In genomic region chr1:196701144-196701543, GRCh38 we compare ENCODE assay signal across 40 cellular contexts. TPM values are rescaled to one million over a fixed set of nuclear protein-coding genes. Genes with fewer than 3 reads are reported as not detected.
"Had no signal": no experiment of that assay in that cellular context is flagged by ENCODE, and none has a peak within 500 bp of the region (broad histone marks: within the 10 kb centered on the region; RNA-seq: fewer than 3 reads in every experiment).

No MANE protein-coding gene starts in this region.

- DNase-seq: activated effector memory CD4-positive, alpha-beta T cell treated with anti-CD3 and anti-CD28 coated beads, Interleukin-2, amount 50 U/mL, for 16 hours; activated effector memory CD4-positive, alpha-beta T cell treated with Interleukin-2 at 50 U/mL for 16 hours; activated gamma-delta T cell; activated gamma-delta T cell treated with Interleukin-2 at 50 U/mL for 16 hours; activated naive CD4-positive, alpha-beta T cell; activated naive CD4-positive, alpha-beta T cell treated with anti-CD3 and anti-CD28 coated beads for 36 hours; activated naive CD4-positive, alpha-beta T cell treated with anti-CD3 and anti-CD28 coated beads, Interleukin-2, amount 10 ng/mL, durations not matched to agents 7 days and 5 days; activated naive CD4-positive, alpha-beta T cell treated with anti-CD3 and anti-CD28 coated beads, Interleukin-2, amount 50 U/mL, for 16 hours; activated naive CD4-positive, alpha-beta T cell treated with Interleukin-2 at 50 U/mL for 16 hours; activated naive CD8-positive, alpha-beta T cell treated with anti-CD3 and anti-CD28 coated beads for 36 hours; activated naive CD8-positive, alpha-beta T cell treated with anti-CD3 and anti-CD28 coated beads, Interleukin-2, amount 10 ng/mL, durations not matched to agents 7 days and 5 days; activated naive CD8-positive, alpha-beta T cell treated with anti-CD3 and anti-CD28 coated beads, Interleukin-2, amount 50 U/mL, for 24 hours; activated T-cell treated with anti-CD3 and anti-CD28 coated beads, Interleukin-2, amount 50 U/mL, for 1 hour; activated T-cell treated with anti-CD3 and anti-CD28 coated beads, Interleukin-2, amount 50 U/mL, for 24 hours; activated T-cell treated with anti-CD3 and anti-CD28 coated beads, Interleukin-2, amount 50 U/mL, for 4 hours; activated T-cell treated with anti-CD3 and anti-CD28 coated beads, Interleukin-2, amount 50 U/mL, for 48 hours; activated T-cell treated with anti-CD3 and anti-CD28 coated beads, Interleukin-2, amount 50 U/mL, for 72 hours; adrenal gland; amniotic stem cell; amygdala; anterior cingulate cortex; aorta; body of pancreas; brain microvascular endothelial cell; caudate nucleus; central memory CD4-positive, alpha-beta T cell; cerebellar nuclear complex had no signal

- H3K9me3 ChIP-seq: adrenal gland, ascending aorta, body of pancreas had no signal

- H3K36me3 ChIP-seq: adrenal gland, ascending aorta, breast epithelium, cardiac muscle cell had no signal

- H3K4me3 Mint-ChIP-seq: activated naive CD4-positive, alpha-beta T cell treated with anti-CD3 and anti-CD28 coated beads for 36 hours; activated naive CD4-positive, alpha-beta T cell treated with anti-CD3 and anti-CD28 coated beads, Interleukin-2, amount 10 ng/mL, durations not matched to agents 7 days and 5 days; activated naive CD4-positive, alpha-beta T cell treated with anti-CD3 and anti-CD28 coated beads, Interleukin-2, amount 50 U/mL, for 24 hours; activated naive CD8-positive, alpha-beta T cell; activated naive CD8-positive, alpha-beta T cell treated with anti-CD3 and anti-CD28 coated beads for 36 hours; activated naive CD8-positive, alpha-beta T cell treated with anti-CD3 and anti-CD28 coated beads, Interleukin-2, amount 10 ng/mL, durations not matched to agents 7 days and 5 days; activated naive CD8-positive, alpha-beta T cell treated with anti-CD3 and anti-CD28 coated beads, Interleukin-2, amount 50 U/mL, for 24 hours; activated T-cell treated with anti-CD3 and anti-CD28 coated beads, Interleukin-2, amount 50 U/mL, for 24 hours; activated T-cell treated with anti-CD3 and anti-CD28 coated beads, Interleukin-2, amount 50 U/mL, for 4 hours; activated T-cell treated with anti-CD3 and anti-CD28 coated beads, Interleukin-2, amount 50 U/mL, for 72 hours; activated T-helper 1 cell treated with anti-CD3 and anti-CD28 coated beads, Interleukin-12 subunit alpha, Interleukin-12 subunit beta, Interleukin-2, Interleukin-4 antibody, amounts not matched to agents 30 ng/mL and 10 ng/mL and 1 ng/mL, durations not matched to agents 14 hours and 24 hours and 36 hours; activated T-helper 17 cell treated with anti-CD3 and anti-CD28 coated beads, Interleukin-2, amount 50 U/mL, for 72 hours; brain; central memory CD8-positive, alpha-beta T cell had no signal

- H3K27me3 Mint-ChIP-seq: activated naive CD4-positive, alpha-beta T cell treated with anti-CD3 and anti-CD28 coated beads, Interleukin-2, amount 10 ng/mL, durations not matched to agents 7 days and 5 days; activated naive CD8-positive, alpha-beta T cell; activated naive CD8-positive, alpha-beta T cell treated with anti-CD3 and anti-CD28 coated beads, Interleukin-2, amount 10 ng/mL, durations not matched to agents 7 days and 5 days; activated naive CD8-positive, alpha-beta T cell treated with anti-CD3 and anti-CD28 coated beads, Interleukin-2, amount 50 U/mL, for 24 hours; activated T-cell treated with anti-CD3 and anti-CD28 coated beads, Interleukin-2, amount 50 U/mL, for 24 hours; activated T-helper 17 cell treated with anti-CD3 and anti-CD28 coated beads, Interleukin-2, amount 50 U/mL, for 72 hours; central memory CD8-positive, alpha-beta T cell had no signal

- H3K4me1 ChIP-seq: adrenal gland, ascending aorta, body of pancreas, breast epithelium had no signal

- H3K27ac Mint-ChIP-seq: activated naive CD4-positive, alpha-beta T cell treated with anti-CD3 and anti-CD28 coated beads for 36 hours; activated naive CD4-positive, alpha-beta T cell treated with anti-CD3 and anti-CD28 coated beads, Interleukin-2, amount 10 ng/mL, durations not matched to agents 7 days and 5 days; activated naive CD4-positive, alpha-beta T cell treated with anti-CD3 and anti-CD28 coated beads, Interleukin-2, amount 50 U/mL, for 24 hours; activated naive CD4-positive, alpha-beta T cell treated with anti-CD3 and anti-CD28 coated beads, Interleukin-2, amount 50 U/mL, for 72 hours; activated naive CD8-positive, alpha-beta T cell; activated naive CD8-positive, alpha-beta T cell treated with anti-CD3 and anti-CD28 coated beads for 36 hours; activated naive CD8-positive, alpha-beta T cell treated with anti-CD3 and anti-CD28 coated beads, Interleukin-2, amount 10 ng/mL, durations not matched to agents 7 days and 5 days; activated naive CD8-positive, alpha-beta T cell treated with anti-CD3 and anti-CD28 coated beads, Interleukin-2, amount 50 U/mL, for 24 hours; activated T-cell treated with anti-CD3 and anti-CD28 coated beads, Interleukin-2, amount 50 U/mL, for 24 hours; activated T-cell treated with anti-CD3 and anti-CD28 coated beads, Interleukin-2, amount 50 U/mL, for 72 hours; activated T-helper 1 cell treated with anti-CD3 and anti-CD28 coated beads, Interleukin-12 subunit alpha, Interleukin-12 subunit beta, Interleukin-2, Interleukin-4 antibody, amounts not matched to agents 30 ng/mL and 10 ng/mL and 1 ng/mL, durations not matched to agents 14 hours and 24 hours and 36 hours; activated T-helper 17 cell treated with anti-CD3 and anti-CD28 coated beads, Interleukin-2, amount 50 U/mL, for 72 hours; activated T-helper 2 cell treated with anti-CD3 and anti-CD28 coated beads, Interferon-gamma antibody, Interleukin-2, Interleukin-4, amounts not matched to agents 10 μg/mL and 5 μg/mL and 100 μg/mL, durations not matched to agents 14 hours and 24 hours and 36 hours; brain had no signal

- H3K27ac ChIP-seq: adrenal gland, ascending aorta, body of pancreas, brain microvascular endothelial cell, breast epithelium, cardiac muscle cell had no signal

- H3K27me3 ChIP-seq: adrenal gland, ascending aorta, body of pancreas, brain microvascular endothelial cell, breast epithelium, cardiac muscle cell had no signal

- H3K9me3 Mint-ChIP-seq: activated naive CD8-positive, alpha-beta T cell treated with anti-CD3 and anti-CD28 coated beads, Interleukin-2, amount 10 ng/mL, durations not matched to agents 7 days and 5 days; activated T-cell treated with anti-CD3 and anti-CD28 coated beads, Interleukin-2, amount 50 U/mL, for 24 hours; activated T-helper 1 cell treated with anti-CD3 and anti-CD28 coated beads, Interleukin-12 subunit alpha, Interleukin-12 subunit beta, Interleukin-2, Interleukin-4 antibody, amounts not matched to agents 30 ng/mL and 10 ng/mL and 1 ng/mL, durations not matched to agents 14 hours and 24 hours and 36 hours; activated T-helper 17 cell treated with anti-CD3 and anti-CD28 coated beads, Interleukin-2, amount 50 U/mL, for 72 hours had no signal

- ATAC-seq: activated naive CD4-positive, alpha-beta T cell treated with anti-CD3 and anti-CD28 coated beads, Interleukin-2, amount 50 U/mL, for 72 hours; activated naive CD8-positive, alpha-beta T cell treated with anti-CD3 and anti-CD28 coated beads, Interleukin-2, amount 50 U/mL, for 24 hours; activated T-cell treated with anti-CD3 and anti-CD28 coated beads, Interleukin-2, amount 50 U/mL, for 4 hours; activated T-cell treated with anti-CD3 and anti-CD28 coated beads, Interleukin-2, amount 50 U/mL, for 72 hours; activated T-helper 17 cell treated with anti-CD3 and anti-CD28 coated beads, Interleukin-2, amount 50 U/mL, for 72 hours; body of pancreas had no signal

- FAIRE-seq: astrocyte, bronchial epithelial cell had no signal

- H3K4me1 Mint-ChIP-seq: activated naive CD4-positive, alpha-beta T cell treated with anti-CD3 and anti-CD28 coated beads, Interleukin-2, amount 10 ng/mL, durations not matched to agents 7 days and 5 days; activated naive CD4-positive, alpha-beta T cell treated with anti-CD3 and anti-CD28 coated beads, Interleukin-2, amount 50 U/mL, for 24 hours; activated naive CD8-positive, alpha-beta T cell treated with anti-CD3 and anti-CD28 coated beads for 36 hours; activated naive CD8-positive, alpha-beta T cell treated with anti-CD3 and anti-CD28 coated beads, Interleukin-2, amount 10 ng/mL, durations not matched to agents 7 days and 5 days; activated naive CD8-positive, alpha-beta T cell treated with anti-CD3 and anti-CD28 coated beads, Interleukin-2, amount 50 U/mL, for 24 hours; brain; central memory CD8-positive, alpha-beta T cell had no signal

- H3K4me3 ChIP-seq: adrenal gland, ascending aorta, body of pancreas, breast epithelium, cardiac muscle cell had no signal

- H3K36me3 Mint-ChIP-seq: activated naive CD4-positive, alpha-beta T cell treated with anti-CD3 and anti-CD28 coated beads, Interleukin-2, amount 10 ng/mL, durations not matched to agents 7 days and 5 days; activated naive CD4-positive, alpha-beta T cell treated with anti-CD3 and anti-CD28 coated beads, Interleukin-2, amount 50 U/mL, for 24 hours; activated naive CD8-positive, alpha-beta T cell; activated naive CD8-positive, alpha-beta T cell treated with anti-CD3 and anti-CD28 coated beads for 36 hours; activated naive CD8-positive, alpha-beta T cell treated with anti-CD3 and anti-CD28 coated beads, Interleukin-2, amount 10 ng/mL, durations not matched to agents 7 days and 5 days had no signal

RNA-seq across cellular contexts. Expression of gene CFH, which starts 49.3 kb away (rescaled TPM):
- total RNA-seq: activated naive CD4-positive, alpha-beta T cell treated with anti-CD3 and anti-CD28 coated beads for 36 hours had no signal
